1 cellular context compared by ENCODE assay signal in the genomic region with DNA sequence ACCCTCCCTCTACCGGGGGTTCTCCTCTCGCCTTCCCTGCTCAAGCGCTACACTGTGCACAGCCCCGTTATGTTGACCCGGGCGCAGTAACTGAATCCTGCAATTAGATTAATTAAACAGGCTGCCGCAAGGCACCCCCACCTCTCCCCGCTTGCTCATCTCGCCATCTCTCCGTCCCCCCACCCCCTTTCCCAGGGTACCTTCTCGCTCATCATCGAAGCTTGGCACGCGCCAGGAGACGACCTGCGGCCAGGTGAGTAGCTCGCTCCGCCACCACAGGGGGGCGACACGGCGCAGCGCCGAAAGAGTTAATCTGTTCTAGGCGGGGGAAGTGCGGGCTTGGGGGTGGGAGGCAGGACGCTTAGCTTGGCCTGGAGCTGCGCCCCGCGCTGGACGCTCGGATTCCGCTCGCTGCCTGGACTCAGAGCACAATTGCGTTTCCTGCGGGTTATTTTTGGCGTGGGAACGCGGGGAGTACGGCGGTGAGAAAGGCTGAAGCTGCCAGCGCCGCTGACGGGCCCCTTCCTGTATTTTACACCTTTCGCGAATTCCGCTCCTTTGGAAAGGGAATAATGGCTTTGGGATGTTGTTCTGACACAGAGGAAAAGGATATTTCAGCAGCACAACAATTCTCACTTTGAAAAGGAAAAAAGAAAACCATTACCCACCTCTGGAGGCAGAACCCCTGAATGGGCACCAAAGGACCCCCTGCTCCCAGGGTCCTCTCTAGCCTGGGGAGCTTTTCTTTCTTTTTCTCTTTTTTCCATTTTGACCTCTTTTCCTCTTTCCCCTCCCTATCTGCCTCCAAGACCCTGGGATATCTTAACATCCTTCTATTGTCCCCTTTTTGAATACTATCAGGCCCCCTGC.
TF ChIP-seq lines count a peak whose summit lies in the region.

No MANE protein-coding gene starts in this region.

TF ChIP-seq in K562, 482 proteins besides CTCF, POLR2A, EP300 and RAD21 (continued from another document and continues in another):
- TF ChIP-seq, protein P1, sequence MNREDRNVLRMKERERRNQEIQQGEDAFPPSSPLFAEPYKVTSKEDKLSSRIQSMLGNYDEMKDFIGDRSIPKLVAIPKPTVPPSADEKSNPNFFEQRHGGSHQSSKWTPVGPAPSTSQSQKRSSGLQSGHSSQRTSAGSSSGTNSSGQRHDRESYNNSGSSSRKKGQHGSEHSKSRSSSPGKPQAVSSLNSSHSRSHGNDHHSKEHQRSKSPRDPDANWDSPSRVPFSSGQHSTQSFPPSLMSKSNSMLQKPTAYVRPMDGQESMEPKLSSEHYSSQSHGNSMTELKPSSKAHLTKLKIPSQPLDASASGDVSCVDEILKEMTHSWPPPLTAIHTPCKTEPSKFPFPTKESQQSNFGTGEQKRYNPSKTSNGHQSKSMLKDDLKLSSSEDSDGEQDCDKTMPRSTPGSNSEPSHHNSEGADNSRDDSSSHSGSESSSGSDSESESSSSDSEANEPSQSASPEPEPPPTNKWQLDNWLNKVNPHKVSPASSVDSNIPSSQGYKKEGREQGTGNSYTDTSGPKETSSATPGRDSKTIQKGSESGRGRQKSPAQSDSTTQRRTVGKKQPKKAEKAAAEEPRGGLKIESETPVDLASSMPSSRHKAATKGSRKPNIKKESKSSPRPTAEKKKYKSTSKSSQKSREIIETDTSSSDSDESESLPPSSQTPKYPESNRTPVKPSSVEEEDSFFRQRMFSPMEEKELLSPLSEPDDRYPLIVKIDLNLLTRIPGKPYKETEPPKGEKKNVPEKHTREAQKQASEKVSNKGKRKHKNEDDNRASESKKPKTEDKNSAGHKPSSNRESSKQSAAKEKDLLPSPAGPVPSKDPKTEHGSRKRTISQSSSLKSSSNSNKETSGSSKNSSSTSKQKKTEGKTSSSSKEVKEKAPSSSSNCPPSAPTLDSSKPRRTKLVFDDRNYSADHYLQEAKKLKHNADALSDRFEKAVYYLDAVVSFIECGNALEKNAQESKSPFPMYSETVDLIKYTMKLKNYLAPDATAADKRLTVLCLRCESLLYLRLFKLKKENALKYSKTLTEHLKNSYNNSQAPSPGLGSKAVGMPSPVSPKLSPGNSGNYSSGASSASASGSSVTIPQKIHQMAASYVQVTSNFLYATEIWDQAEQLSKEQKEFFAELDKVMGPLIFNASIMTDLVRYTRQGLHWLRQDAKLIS (CRISPR knock-in tag; IDR thresholded peaks at IDR 0.05) = 0 out of 2 replicates have a peak, but pooled peaks have one; percentile 40
- no peak for TF ChIP-seq ZNF3 (CRISPR knock-in tag; IDR thresholded peaks at IDR 0.05)
- no peak for TF ChIP-seq STAT5B (CRISPR knock-in tag; IDR thresholded peaks at IDR 0.05)
- TF ChIP-seq KAT7 (CRISPR knock-in tag; IDR thresholded peaks at IDR 0.05; ENCODE audit: borderline replicate concordance) = no peak
- TF ChIP-seq ZNF41 (CRISPR knock-in tag; conservative IDR thresholded peaks at IDR 0.05) = no peak
- TF ChIP-seq SMARCE1 (IDR thresholded peaks at IDR 0.05) = peak; percentile 57; the same call in 1 of the 2 replicates
- TF ChIP-seq, protein P2, sequence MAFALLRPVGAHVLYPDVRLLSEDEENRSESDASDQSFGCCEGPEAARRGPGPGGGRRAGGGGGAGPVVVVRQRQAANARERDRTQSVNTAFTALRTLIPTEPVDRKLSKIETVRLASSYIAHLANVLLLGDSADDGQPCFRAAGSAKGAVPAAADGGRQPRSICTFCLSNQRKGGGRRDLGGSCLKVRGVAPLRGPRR (CRISPR knock-in tag; IDR thresholded peaks at IDR 0.05) = no peak
- no peak for TF ChIP-seq SRSF7 (optimal IDR thresholded peaks at IDR 0.05; ENCODE audit: low read depth, low read length)
- TF ChIP-seq PHF21A (IDR thresholded peaks at IDR 0.05; ENCODE audit: borderline replicate concordance, low read depth) = no peak
- TF ChIP-seq, protein P3, sequence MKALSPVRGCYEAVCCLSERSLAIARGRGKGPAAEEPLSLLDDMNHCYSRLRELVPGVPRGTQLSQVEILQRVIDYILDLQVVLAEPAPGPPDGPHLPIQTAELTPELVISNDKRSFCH (CRISPR knock-in tag; IDR thresholded peaks at IDR 0.05) = no peak
- TF ChIP-seq, protein P3 (tag; IDR thresholded peaks at IDR 0.05) = 0 out of 2 replicates have a peak, but pooled peaks have one; percentile 32
- TF ChIP-seq PHF20 (IDR thresholded peaks at IDR 0.05; ENCODE audit: partially characterized antibody) = no peak
- no peak for TF ChIP-seq ZSCAN32 (CRISPR knock-in tag; IDR thresholded peaks at IDR 0.05)
- peak; percentile 80 for TF ChIP-seq L3MBTL2 (IDR thresholded peaks at IDR 0.05)
- TF ChIP-seq ZFP36 (IDR thresholded peaks at IDR 0.05; ENCODE audit: low read depth, low read length, partially characterized antibody) = no peak
- TF ChIP-seq ZNF165 (CRISPR knock-in tag; IDR thresholded peaks at IDR 0.05; ENCODE audit: borderline replicate concordance) = no peak
- TF ChIP-seq SAFB2 (IDR thresholded peaks at IDR 0.05; ENCODE audit: borderline replicate concordance, low read depth, low read length, severe bottlenecking) = no peak
- no peak for TF ChIP-seq ZNF146 (CRISPR knock-in tag; IDR thresholded peaks at IDR 0.05; ENCODE audit: unreplicated experiment)
- TF ChIP-seq ZNF197 (CRISPR knock-in tag; IDR thresholded peaks at IDR 0.05; ENCODE audit: low read depth) = no peak
- TF ChIP-seq BCOR (IDR thresholded peaks at IDR 0.05) = peak; percentile 87
- TF ChIP-seq, protein P4, sequence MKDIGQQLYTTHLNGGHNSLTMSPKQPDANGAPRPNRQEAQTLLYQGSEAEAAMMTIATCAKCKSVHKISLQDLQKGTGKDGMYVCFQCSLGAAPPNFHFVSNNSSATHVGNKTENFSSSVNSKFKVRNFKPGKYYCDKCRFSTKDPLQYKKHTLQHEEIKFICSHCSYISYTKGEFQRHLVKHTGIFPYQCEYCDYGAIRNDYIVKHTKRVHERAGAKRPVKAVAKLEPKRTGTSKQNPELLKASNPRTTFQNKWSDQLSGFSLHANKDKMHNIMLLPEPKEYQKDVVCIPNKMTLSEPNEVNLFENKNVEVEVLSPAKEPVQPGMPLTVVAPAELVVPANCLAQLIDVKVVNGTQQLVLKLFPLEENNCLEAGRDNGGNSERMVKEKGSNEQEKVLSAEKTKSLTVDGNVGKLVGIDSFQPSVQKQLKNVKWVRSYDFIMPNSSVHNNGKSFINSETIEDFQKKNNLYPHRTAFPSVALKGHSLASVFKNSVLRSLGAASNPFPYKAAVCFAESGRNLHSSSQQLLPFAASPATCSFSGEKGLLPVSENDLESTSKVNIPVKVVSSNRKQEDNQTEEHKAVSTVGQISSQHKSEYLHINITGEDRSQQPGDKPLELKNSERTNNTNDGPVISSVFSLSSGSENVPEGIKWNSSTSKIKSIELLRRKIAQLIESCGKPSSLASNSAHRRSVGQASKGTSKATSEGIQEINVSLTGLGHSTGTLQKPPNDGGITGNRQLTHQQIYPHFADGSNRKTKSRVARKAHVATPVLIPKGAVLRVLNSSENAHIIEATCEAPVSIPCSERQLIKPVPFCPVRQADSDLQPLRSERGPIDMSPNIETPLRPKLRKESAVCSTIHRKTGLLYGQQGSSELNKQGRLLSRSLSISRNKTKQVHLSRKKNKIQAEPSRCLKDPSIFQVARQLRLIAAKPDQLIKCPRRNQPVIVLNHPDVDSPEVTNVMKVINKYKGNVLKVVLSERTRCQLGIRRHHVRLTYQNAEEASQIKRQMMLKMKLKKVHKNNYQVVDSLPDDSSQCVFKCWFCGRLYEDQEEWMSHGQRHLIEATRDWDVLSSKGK (CRISPR knock-in tag; IDR thresholded peaks at IDR 0.05) = no peak
- no peak for TF ChIP-seq SETDB1 (IDR thresholded peaks at IDR 0.05; ENCODE audit: low read length)
- TF ChIP-seq ZBTB1 (CRISPR knock-in tag; IDR thresholded peaks at IDR 0.05; ENCODE audit: borderline replicate concordance, low read depth) = no peak
- TF ChIP-seq, protein P5, sequence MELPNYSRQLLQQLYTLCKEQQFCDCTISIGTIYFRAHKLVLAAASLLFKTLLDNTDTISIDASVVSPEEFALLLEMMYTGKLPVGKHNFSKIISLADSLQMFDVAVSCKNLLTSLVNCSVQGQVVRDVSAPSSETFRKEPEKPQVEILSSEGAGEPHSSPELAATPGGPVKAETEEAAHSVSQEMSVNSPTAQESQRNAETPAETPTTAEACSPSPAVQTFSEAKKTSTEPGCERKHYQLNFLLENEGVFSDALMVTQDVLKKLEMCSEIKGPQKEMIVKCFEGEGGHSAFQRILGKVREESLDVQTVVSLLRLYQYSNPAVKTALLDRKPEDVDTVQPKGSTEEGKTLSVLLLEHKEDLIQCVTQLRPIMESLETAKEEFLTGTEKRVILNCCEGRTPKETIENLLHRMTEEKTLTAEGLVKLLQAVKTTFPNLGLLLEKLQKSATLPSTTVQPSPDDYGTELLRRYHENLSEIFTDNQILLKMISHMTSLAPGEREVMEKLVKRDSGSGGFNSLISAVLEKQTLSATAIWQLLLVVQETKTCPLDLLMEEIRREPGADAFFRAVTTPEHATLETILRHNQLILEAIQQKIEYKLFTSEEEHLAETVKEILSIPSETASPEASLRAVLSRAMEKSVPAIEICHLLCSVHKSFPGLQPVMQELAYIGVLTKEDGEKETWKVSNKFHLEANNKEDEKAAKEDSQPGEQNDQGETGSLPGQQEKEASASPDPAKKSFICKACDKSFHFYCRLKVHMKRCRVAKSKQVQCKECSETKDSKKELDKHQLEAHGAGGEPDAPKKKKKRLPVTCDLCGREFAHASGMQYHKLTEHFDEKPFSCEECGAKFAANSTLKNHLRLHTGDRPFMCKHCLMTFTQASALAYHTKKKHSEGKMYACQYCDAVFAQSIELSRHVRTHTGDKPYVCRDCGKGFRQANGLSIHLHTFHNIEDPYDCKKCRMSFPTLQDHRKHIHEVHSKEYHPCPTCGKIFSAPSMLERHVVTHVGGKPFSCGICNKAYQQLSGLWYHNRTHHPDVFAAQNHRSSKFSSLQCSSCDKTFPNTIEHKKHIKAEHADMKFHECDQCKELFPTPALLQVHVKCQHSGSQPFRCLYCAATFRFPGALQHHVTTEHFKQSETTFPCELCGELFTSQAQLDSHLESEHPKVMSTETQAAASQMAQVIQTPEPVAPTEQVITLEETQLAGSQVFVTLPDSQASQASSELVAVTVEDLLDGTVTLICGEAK (IDR thresholded peaks at IDR 0.05) = peak; percentile 53; the same call in 1 of the 2 replicates
- TF ChIP-seq, protein P5 (CRISPR knock-in tag; IDR thresholded peaks at IDR 0.05) = no peak
- TF ChIP-seq MAZ (CRISPR knock-in tag; conservative IDR thresholded peaks at IDR 0.05 in 1 of 2, IDR thresholded peaks at IDR 0.05 in 1 of 2) = peak; percentile 26 to 43; a peak in 2 of 4 replicates
- TF ChIP-seq HDAC1 (IDR thresholded peaks at IDR 0.05) = peak; percentile 46 to 68; a peak in 2 of 4 replicates
- no peak for TF ChIP-seq FOS (IDR thresholded peaks at IDR 0.05; ENCODE audit: extremely low read depth, insufficient read length)
- no peak for TF ChIP-seq NFYB (IDR thresholded peaks at IDR 0.05; ENCODE audit: extremely low read depth, insufficient read length)
- TF ChIP-seq, protein P6, sequence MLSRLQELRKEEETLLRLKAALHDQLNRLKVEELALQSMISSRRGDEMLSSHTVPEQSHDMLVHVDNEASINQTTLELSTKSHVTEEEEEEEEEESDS (CRISPR knock-in tag; IDR thresholded peaks at IDR 0.05) = no peak
- peak; percentile 25; the same call in 1 of the 2 replicates for TF ChIP-seq MTA2 (IDR thresholded peaks at IDR 0.05; ENCODE audit: low read depth)
- TF ChIP-seq, protein P7, sequence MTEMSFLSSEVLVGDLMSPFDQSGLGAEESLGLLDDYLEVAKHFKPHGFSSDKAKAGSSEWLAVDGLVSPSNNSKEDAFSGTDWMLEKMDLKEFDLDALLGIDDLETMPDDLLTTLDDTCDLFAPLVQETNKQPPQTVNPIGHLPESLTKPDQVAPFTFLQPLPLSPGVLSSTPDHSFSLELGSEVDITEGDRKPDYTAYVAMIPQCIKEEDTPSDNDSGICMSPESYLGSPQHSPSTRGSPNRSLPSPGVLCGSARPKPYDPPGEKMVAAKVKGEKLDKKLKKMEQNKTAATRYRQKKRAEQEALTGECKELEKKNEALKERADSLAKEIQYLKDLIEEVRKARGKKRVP (CRISPR knock-in tag; IDR thresholded peaks at IDR 0.05) = no peak
- TF ChIP-seq, protein P8, sequence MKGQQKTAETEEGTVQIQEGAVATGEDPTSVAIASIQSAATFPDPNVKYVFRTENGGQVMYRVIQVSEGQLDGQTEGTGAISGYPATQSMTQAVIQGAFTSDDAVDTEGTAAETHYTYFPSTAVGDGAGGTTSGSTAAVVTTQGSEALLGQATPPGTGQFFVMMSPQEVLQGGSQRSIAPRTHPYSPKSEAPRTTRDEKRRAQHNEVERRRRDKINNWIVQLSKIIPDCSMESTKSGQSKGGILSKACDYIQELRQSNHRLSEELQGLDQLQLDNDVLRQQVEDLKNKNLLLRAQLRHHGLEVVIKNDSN (CRISPR knock-in tag; IDR thresholded peaks at IDR 0.05) = no peak
- TF ChIP-seq ARNT (IDR thresholded peaks at IDR 0.05) = no peak
- no peak for TF ChIP-seq EHMT2 (IDR thresholded peaks at IDR 0.05)
- TF ChIP-seq, protein P9, sequence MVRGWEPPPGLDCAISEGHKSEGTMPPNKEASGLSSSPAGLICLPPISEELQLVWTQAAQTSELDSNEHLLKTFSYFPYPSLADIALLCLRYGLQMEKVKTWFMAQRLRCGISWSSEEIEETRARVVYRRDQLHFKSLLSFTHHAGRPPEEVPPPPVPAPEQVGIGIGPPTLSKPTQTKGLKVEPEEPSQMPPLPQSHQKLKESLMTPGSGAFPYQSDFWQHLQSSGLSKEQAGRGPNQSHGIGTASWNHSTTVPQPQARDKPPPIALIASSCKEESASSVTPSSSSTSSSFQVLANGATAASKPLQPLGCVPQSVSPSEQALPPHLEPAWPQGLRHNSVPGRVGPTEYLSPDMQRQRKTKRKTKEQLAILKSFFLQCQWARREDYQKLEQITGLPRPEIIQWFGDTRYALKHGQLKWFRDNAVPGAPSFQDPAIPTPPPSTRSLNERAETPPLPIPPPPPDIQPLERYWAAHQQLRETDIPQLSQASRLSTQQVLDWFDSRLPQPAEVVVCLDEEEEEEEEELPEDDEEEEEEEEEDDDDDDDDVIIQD (CRISPR knock-in tag; IDR thresholded peaks at IDR 0.05) = no peak
